In genomic region chr11:10858505-10859360, GRCh38 we compare ENCODE assay signal across 8 cellular contexts. TPM values are rescaled to one million over a fixed set of nuclear protein-coding genes. Genes with fewer than 3 reads are reported as not detected.
DNase-seq lines count a peak whose midpoint lies in the region; ATAC-seq lines count a peak whose summit lies in the region.

No MANE protein-coding gene starts in this region.

- no peaks in the 10 kb centered on the region for H3K9me3 ChIP-seq in endocrine pancreas (ENCODE audit: control insufficient read depth, low read length)

- H3K9ac ChIP-seq in endocrine pancreas (ENCODE audit: control insufficient read depth, insufficient read depth, low read length), result peak overlapping the region; percentile 36

- peak overlapping the region; percentile 100 for H3K4me3 Mint-ChIP-seq in stimulated activated effector memory CD8-positive, alpha-beta T cell treated with anti-CD3 and anti-CD28 coated beads, Interleukin-12 subunit alpha, Interleukin-12 subunit beta, amount 100 ng/mL, for 72 hours

- peak; percentile 19 for ATAC-seq in HG02759 (IDR thresholded peaks at IDR 0.05; ENCODE audit: unreplicated experiment)
- ATAC-seq in stimulated activated effector memory CD8-positive, alpha-beta T cell treated with anti-CD3 and anti-CD28 coated beads, Interleukin-12 subunit alpha, Interleukin-12 subunit beta, amount 100 ng/mL, for 72 hours, result peak; percentile 44

- peak overlapping the region; percentile 97 for H3K4me3 ChIP-seq in endocrine pancreas (ENCODE audit: control insufficient read depth, insufficient read depth, low read length)

- H3K27ac Mint-ChIP-seq in stimulated activated effector memory CD8-positive, alpha-beta T cell treated with anti-CD3 and anti-CD28 coated beads, Interleukin-12 subunit alpha, Interleukin-12 subunit beta, amount 100 ng/mL, for 72 hours, result peak overlapping the region; percentile 100

- H3K36me3 ChIP-seq in endocrine pancreas (ENCODE audit: control insufficient read depth, insufficient read depth, low read length), result no peaks in the 10 kb centered on the region

- peaks cover 40% of the 10 kb centered on the region for H3K36me3 Mint-ChIP-seq in stimulated activated effector memory CD8-positive, alpha-beta T cell treated with anti-CD3 and anti-CD28 coated beads, Interleukin-12 subunit alpha, Interleukin-12 subunit beta, amount 100 ng/mL, for 72 hours

- H3K4me1 ChIP-seq in endocrine pancreas (ENCODE audit: control insufficient read depth, insufficient read depth, low read length), result peaks cover 12% of the 10 kb centered on the region

- H3K9me3 Mint-ChIP-seq in stimulated activated effector memory CD8-positive, alpha-beta T cell treated with anti-CD3 and anti-CD28 coated beads, Interleukin-12 subunit alpha, Interleukin-12 subunit beta, amount 100 ng/mL, for 72 hours, result no peaks in the 10 kb centered on the region

- DNase-seq in NCI-H2196 (lab: John Stamatoyannopoulos, UW; ENCODE audit: unreplicated experiment) (peak; percentile 69), NCI-H2196 treated with DMSO at 0.1 percent for 48 hours (lab: John Stamatoyannopoulos, UW; ENCODE audit: unreplicated experiment) (no peak), NCI-H146 treated with DMSO at 0.1 percent for 48 hours (lab: John Stamatoyannopoulos, UW; ENCODE audit: unreplicated experiment) (peak; percentile 89), mesenteric fat pad (ENCODE audit: low spot score) (peak; percentile 90)
- peak; percentile 49 for DNase-seq in activated CD4-positive, alpha-beta T cell treated with anti-CD3 and anti-CD28 coated beads, Interleukin-2, amount 50 U/mL, for 1 hour
- DNase-seq in stimulated activated effector memory CD8-positive, alpha-beta T cell treated with anti-CD3 and anti-CD28 coated beads, Interleukin-12 subunit alpha, Interleukin-12 subunit beta, amount 100 ng/mL, for 72 hours (ENCODE audit: low spot score in 2 of 2), result no peak

- H3K4me1 Mint-ChIP-seq in stimulated activated effector memory CD8-positive, alpha-beta T cell treated with anti-CD3 and anti-CD28 coated beads, Interleukin-12 subunit alpha, Interleukin-12 subunit beta, amount 100 ng/mL, for 72 hours, result peaks cover 23% of the 10 kb centered on the region

- H3K27me3 ChIP-seq in endocrine pancreas (ENCODE audit: control insufficient read depth, insufficient read depth, low read length), result no peaks in the 10 kb centered on the region

RNA-seq across cellular contexts. Expression of gene ZBED5, which starts 0.9 kb away (rescaled TPM):
- 25.9 TPM for total RNA-seq in mesenteric fat pad

RNA-seq across cellular contexts. Expression of gene EIF4G2, which starts 50.0 kb away (rescaled TPM):
- 854 TPM for total RNA-seq in mesenteric fat pad

Comparison
In these comparisons a context has a peak if more than half of its experiments do, and no peak if none do; other contexts are left out.
1. DNase-seq: peak in NCI-H2196 (single experiment), NCI-H146 treated with DMSO at 0.1 percent for 48 hours (single experiment), activated CD4-positive, alpha-beta T cell treated with anti-CD3 and anti-CD28 coated beads, Interleukin-2, amount 50 U/mL, for 1 hour (single experiment) and mesenteric fat pad (single experiment); none in NCI-H2196 treated with DMSO at 0.1 percent for 48 hours (single experiment) and stimulated activated effector memory CD8-positive, alpha-beta T cell treated with anti-CD3 and anti-CD28 coated beads, Interleukin-12 subunit alpha, Interleukin-12 subunit beta, amount 100 ng/mL, for 72 hours (0 of 2).